Comparison of ENCODE assay signal across 20 cellular contexts in genomic region chr1:186214816-186215215, GRCh38.
"Had no signal": no experiment of that assay in that cellular context is flagged by ENCODE, and none has a peak within 500 bp of the region (broad histone marks: within the 10 kb centered on the region; RNA-seq: fewer than 3 reads in every experiment).

No MANE protein-coding gene starts in this region.

- H3K27me3 Mint-ChIP-seq: memory B cell had no signal

- H3K27me3 ChIP-seq: heart left ventricle, testis, tibial nerve had no signal

- H3K9me3 Mint-ChIP-seq: memory B cell; nephron progenitor cell; stimulated activated naive B cell treated with anti-CD40 and anti-IgM and Interleukin-4, amounts not matched to agents 10 μg/mL and 1 μg/mL and 100 μg/mL, for 72 hours; stimulated activated naive CD8-positive, alpha-beta T cell treated with anti-CD3 and anti-CD28 coated beads, Interleukin-15, amount 100 ng/mL, for 72 hours had no signal

- H3K27ac Mint-ChIP-seq: memory B cell; naive B cell; nephron progenitor cell; stimulated activated naive B cell treated with anti-CD40 and anti-IgM and Interleukin-4, amounts not matched to agents 10 μg/mL and 1 μg/mL and 100 μg/mL, for 72 hours; stimulated activated naive CD8-positive, alpha-beta T cell treated with anti-CD3 and anti-CD28 coated beads, Interleukin-15, amount 100 ng/mL, for 72 hours had no signal

- H3K4me3 ChIP-seq: heart left ventricle, left ventricle myocardium inferior, lower lobe of right lung, psoas muscle, skin epidermis, testis, tibial nerve had no signal

- DNase-seq: cerebellar nuclear complex; dermis blood vessel endothelial cell; erythroblast; foreskin melanocyte; heart left ventricle; hippocampal formation; left ventricle myocardium inferior; lower lobe of right lung; naive B cell; nephron progenitor cell; psoas muscle; stimulated activated CD4-positive, alpha-beta T cell treated with anti-CD3 and anti-CD28 coated beads, Interleukin-2, amount 100 ng/mL, for 24 hours; stimulated activated CD4-positive, alpha-beta T cell treated with anti-CD3 and anti-CD28 coated beads, Interleukin-4, amount 100 ng/mL, for 4 hours; stimulated activated naive B cell treated with anti-CD40 and anti-IgM and Interleukin-4, amounts not matched to agents 10 μg/mL and 1 μg/mL and 100 μg/mL, for 72 hours; stimulated activated naive CD8-positive, alpha-beta T cell treated with anti-CD3 and anti-CD28 coated beads, Interleukin-15, amount 100 ng/mL, for 72 hours; testis had no signal

- H3K36me3 ChIP-seq: heart left ventricle, left ventricle myocardium inferior, lower lobe of right lung, tibial nerve had no signal

- H3K27ac ChIP-seq: heart left ventricle, left ventricle myocardium inferior, lower lobe of right lung, psoas muscle, skin epidermis, testis, tibial nerve had no signal

- H3K4me1 Mint-ChIP-seq: stimulated activated naive CD8-positive, alpha-beta T cell treated with anti-CD3 and anti-CD28 coated beads, Interleukin-15, amount 100 ng/mL, for 72 hours had no signal

- H3K36me3 Mint-ChIP-seq: memory B cell; naive B cell; stimulated activated naive B cell treated with anti-CD40 and anti-IgM and Interleukin-4, amounts not matched to agents 10 μg/mL and 1 μg/mL and 100 μg/mL, for 72 hours had no signal

- H3K9me3 ChIP-seq: left ventricle myocardium inferior, lower lobe of right lung, psoas muscle, testis, tibial nerve had no signal

- ATAC-seq: heart left ventricle; lower lobe of right lung; psoas muscle; sciatic nerve; stimulated activated naive B cell treated with anti-CD40 and anti-IgM and Interleukin-4, amounts not matched to agents 10 μg/mL and 1 μg/mL and 100 μg/mL, for 72 hours; stimulated activated naive CD8-positive, alpha-beta T cell treated with anti-CD3 and anti-CD28 coated beads, Interleukin-15, amount 100 ng/mL, for 72 hours had no signal

- H3K4me1 ChIP-seq: left ventricle myocardium inferior, lower lobe of right lung, psoas muscle, testis, tibial nerve had no signal

- H3K4me3 Mint-ChIP-seq: memory B cell; naive B cell; nephron progenitor cell; stimulated activated naive B cell treated with anti-CD40 and anti-IgM and Interleukin-4, amounts not matched to agents 10 μg/mL and 1 μg/mL and 100 μg/mL, for 72 hours; stimulated activated naive CD8-positive, alpha-beta T cell treated with anti-CD3 and anti-CD28 coated beads, Interleukin-15, amount 100 ng/mL, for 72 hours had no signal
